ENCODE assay signal across 9 cellular contexts in genomic region chr14:78902010-78902623, GRCh38.
DNase-seq lines count a peak whose midpoint lies in the region; ATAC-seq, FAIRE-seq and TF ChIP-seq lines count a peak whose summit lies in the region.
"Had no signal": no experiment of that assay in that cellular context is flagged by ENCODE, and none has a peak within 500 bp of the region (broad histone marks: within the 10 kb centered on the region; RNA-seq: fewer than 3 reads in every experiment).

No MANE protein-coding gene starts in this region.

- DNase-seq in activated naive CD8-positive, alpha-beta T cell treated with anti-CD3 and anti-CD28 coated beads, Interleukin-2, amount 50 U/mL, for 24 hours, result peak; percentile 6
- DNase-seq in activated naive CD8-positive, alpha-beta T cell treated with anti-CD3 and anti-CD28 coated beads for 36 hours, result no peak
- DNase-seq in MM.1S (peak; percentile 21), ascending aorta (ENCODE audit: low spot score in 2 of 2) (no peak), HepG2 (ENCODE audit: low spot score) (peak; percentile 8), sciatic nerve (ENCODE audit: low spot score) (no peak)

- peak; percentile 52 for TF ChIP-seq CTCF in MM.1S (IDR thresholded peaks at IDR 0.05; ENCODE audit: low read length)
- TF ChIP-seq CTCF in ascending aorta (IDR thresholded peaks at IDR 0.05), result peak in 2 of 3 experiments; percentile 7 to 35
- TF ChIP-seq CTCF in HepG2 (CRISPR knock-in tag; IDR thresholded peaks at IDR 0.05), result peak; percentile 49

- no peak for FAIRE-seq in HepG2 (lab: Jason Lieb, UNC)

- H3K36me3 ChIP-seq in MM.1S (replicated peaks; ENCODE audit: insufficient read depth, low read length) (no peaks in the 10 kb centered on the region), ascending aorta (no peaks in the 10 kb centered on the region), HepG2 (replicated peaks in 1 of 2; ENCODE audit: control insufficient read depth in 1 of 2, insufficient read depth in 2 of 2, low read length in 2 of 2) (no peaks in the 10 kb centered on the region)

- no peak overlapping the region for H3K27ac Mint-ChIP-seq in activated naive CD8-positive, alpha-beta T cell treated with anti-CD3 and anti-CD28 coated beads, Interleukin-2, amount 50 U/mL, for 24 hours
- no peak overlapping the region for H3K27ac Mint-ChIP-seq in activated naive CD8-positive, alpha-beta T cell treated with anti-CD3 and anti-CD28 coated beads for 36 hours

- no peak overlapping the region for H3K4me3 Mint-ChIP-seq in activated naive CD8-positive, alpha-beta T cell treated with anti-CD3 and anti-CD28 coated beads, Interleukin-2, amount 50 U/mL, for 24 hours
- no peak overlapping the region for H3K4me3 Mint-ChIP-seq in activated naive CD8-positive, alpha-beta T cell treated with anti-CD3 and anti-CD28 coated beads for 36 hours
- H3K4me3 Mint-ChIP-seq: central memory CD8-positive, alpha-beta T cell had no signal

- peaks cover 3% of the 10 kb centered on the region for H3K27me3 Mint-ChIP-seq in activated naive CD8-positive, alpha-beta T cell treated with anti-CD3 and anti-CD28 coated beads, Interleukin-2, amount 50 U/mL, for 24 hours
- H3K27me3 Mint-ChIP-seq in activated naive CD8-positive, alpha-beta T cell treated with anti-CD3 and anti-CD28 coated beads for 36 hours, result peaks cover 28% of the 10 kb centered on the region
- H3K27me3 Mint-ChIP-seq: central memory CD8-positive, alpha-beta T cell had no signal

- H3K9me3 Mint-ChIP-seq in activated naive CD8-positive, alpha-beta T cell treated with anti-CD3 and anti-CD28 coated beads, Interleukin-2, amount 50 U/mL, for 24 hours, result no peaks in the 10 kb centered on the region
- no peaks in the 10 kb centered on the region for H3K9me3 Mint-ChIP-seq in activated naive CD8-positive, alpha-beta T cell treated with anti-CD3 and anti-CD28 coated beads for 36 hours

- H2AFZ ChIP-seq in MM.1S (ENCODE audit: low read length), result no peak overlapping the region
- H2AFZ ChIP-seq in HepG2 (ENCODE audit: low read length), result no peak overlapping the region

- H3F3A ChIP-seq in MM.1S (ENCODE audit: insufficient read depth, low read length), result no peaks in the 10 kb centered on the region

- H3K9ac ChIP-seq in MM.1S (ENCODE audit: low read length) (no peak overlapping the region), HepG2 (ENCODE audit: insufficient read depth, low read depth, low read length) (no peak overlapping the region)

- H3K9me3 ChIP-seq in MM.1S (replicated peaks; ENCODE audit: insufficient read depth, low read length), result no peaks in the 10 kb centered on the region
- H3K9me3 ChIP-seq in ascending aorta, result no peaks in the 10 kb centered on the region
- H3K9me3 ChIP-seq in HepG2 (ENCODE audit: low read length), result no peaks in the 10 kb centered on the region

- H3K27me3 ChIP-seq in MM.1S (replicated peaks; ENCODE audit: insufficient read depth, low read length), result no peaks in the 10 kb centered on the region
- H3K27me3 ChIP-seq in ascending aorta, result no peaks in the 10 kb centered on the region
- H3K27me3 ChIP-seq in HepG2 (ENCODE audit: control insufficient read depth in 1 of 2, insufficient read depth in 2 of 2, low read length in 2 of 2), result no peaks in the 10 kb centered on the region

- H3K36me3 Mint-ChIP-seq in activated naive CD8-positive, alpha-beta T cell treated with anti-CD3 and anti-CD28 coated beads, Interleukin-2, amount 50 U/mL, for 24 hours (ENCODE audit: low read depth), result no peaks in the 10 kb centered on the region
- H3K36me3 Mint-ChIP-seq in activated naive CD8-positive, alpha-beta T cell treated with anti-CD3 and anti-CD28 coated beads for 36 hours, result no peaks in the 10 kb centered on the region

- no peak for TF ChIP-seq EP300 in HepG2 (IDR thresholded peaks at IDR 0.05; ENCODE audit: low read depth in 2 of 2, low read length in 2 of 2)
- TF ChIP-seq EP300 in HepG2 (CRISPR knock-in tag; IDR thresholded peaks at IDR 0.05; ENCODE audit: borderline replicate concordance), result no peak

- H3K4me2 ChIP-seq in MM.1S (ENCODE audit: low read depth, low read length), result no peak overlapping the region
- no peak overlapping the region for H3K4me2 ChIP-seq in HepG2 (ENCODE audit: low read depth, low read length)

- H4K20me1 ChIP-seq in MM.1S (ENCODE audit: insufficient read depth, low read length) (no peaks in the 10 kb centered on the region), HepG2 (ENCODE audit: insufficient read depth, low read length) (no peaks in the 10 kb centered on the region)

- intact Hi-C loops in ascending aorta (cut with DNase I) (no loop called here), HepG2 (cut with micrococcal nuclease; ENCODE audit: unreplicated experiment) (no loop called here), sciatic nerve (cut with DNase I) (no loop called here)

- TF ChIP-seq POLR2A in HepG2 (IDR thresholded peaks at IDR 0.05; ENCODE audit: insufficient read depth in 1 of 2, low read depth in 2 of 2, low read length in 2 of 2), result no peak

- no peaks in the 10 kb centered on the region for H3K79me2 ChIP-seq in MM.1S (ENCODE audit: low read length)
- H3K79me2 ChIP-seq in HepG2 (ENCODE audit: insufficient read depth, low read length), result no peaks in the 10 kb centered on the region

- 0% methylated on average over 5 of the region's 5 CpGs for WGBS in HepG2 (ENCODE audit: low lambda C conversion rate)

- H3K27ac ChIP-seq in MM.1S (ENCODE audit: low read length), result no peak overlapping the region
- no peak overlapping the region for H3K27ac ChIP-seq in ascending aorta
- H3K27ac ChIP-seq in HepG2 (ENCODE audit: extremely low read length, insufficient read depth, low read length), result no peak overlapping the region

- CTCF ChIA-PET in HepG2 (lab: Yijun Ruan, JAX; ENCODE audit: low intra/inter-chr PET ratio, low total read pairs), result no interaction called here

- BruUV-seq in HepG2 (replicated peaks; lab: Mats Ljungman, UMichigan), result no TSS peak

- H3K4me1 Mint-ChIP-seq in activated naive CD8-positive, alpha-beta T cell treated with anti-CD3 and anti-CD28 coated beads, Interleukin-2, amount 50 U/mL, for 24 hours, result no peaks in the 10 kb centered on the region
- no peaks in the 10 kb centered on the region for H3K4me1 Mint-ChIP-seq in activated naive CD8-positive, alpha-beta T cell treated with anti-CD3 and anti-CD28 coated beads for 36 hours
- H3K4me1 Mint-ChIP-seq: central memory CD8-positive, alpha-beta T cell had no signal

- no peak for TF ChIP-seq RAD21 in HepG2 (CRISPR knock-in tag; IDR thresholded peaks at IDR 0.05)

- no peak for ATAC-seq in activated naive CD8-positive, alpha-beta T cell treated with anti-CD3 and anti-CD28 coated beads, Interleukin-2, amount 50 U/mL, for 24 hours
- peak; percentile 43; the same call in 1 of the 3 replicates for ATAC-seq in HepG2
- no peak for ATAC-seq in sciatic nerve
- ATAC-seq in HG03175 (IDR thresholded peaks at IDR 0.05; ENCODE audit: unreplicated experiment), result no peak
- ATAC-seq in HG03039 (IDR thresholded peaks at IDR 0.05; ENCODE audit: unreplicated experiment), result no peak

- in situ Hi-C loops in HepG2 (cut with HindIII; ENCODE audit: extremely low pct_ligation_motif_present, low pct_unique_long_range_greater_than_20kb), result no loop called here

- no peaks in the 10 kb centered on the region for H3K9me2 ChIP-seq in MM.1S (replicated peaks; ENCODE audit: insufficient read depth, low read length)

- H3K4me1 ChIP-seq in MM.1S (ENCODE audit: low read length) (no peaks in the 10 kb centered on the region), ascending aorta (no peaks in the 10 kb centered on the region), HepG2 (ENCODE audit: insufficient read depth, low read length) (no peaks in the 10 kb centered on the region)

- H3K4me3 ChIP-seq in MM.1S (ENCODE audit: low read length) (no peak overlapping the region), ascending aorta (no peak overlapping the region), HepG2 (replicated peaks in 1 of 3; ENCODE audit: insufficient read depth in 1 of 3, low read depth in 2 of 3, low read length in 3 of 3) (no peak overlapping the region)

- POLR2A ChIA-PET in HepG2 (lab: Yijun Ruan, JAX), result no interaction called here

TF ChIP-seq in HepG2, 621 proteins besides CTCF, POLR2A, EP300 and RAD21 (continues in another document):
- no peak for TF ChIP-seq TRIM24 (CRISPR knock-in tag; IDR thresholded peaks at IDR 0.05)
- no peak for TF ChIP-seq AHR (CRISPR knock-in tag; IDR thresholded peaks at IDR 0.05)
- TF ChIP-seq SP4 (CRISPR knock-in tag; IDR thresholded peaks at IDR 0.05), result no peak
- no peak for TF ChIP-seq KDM2A (CRISPR knock-in tag; IDR thresholded peaks at IDR 0.05; ENCODE audit: borderline replicate concordance, low read depth)
- TF ChIP-seq ZBTB7A (CRISPR knock-in tag; IDR thresholded peaks at IDR 0.05), result no peak
- TF ChIP-seq TFAP4 (IDR thresholded peaks at IDR 0.05; ENCODE audit: borderline replicate concordance, low read depth), result no peak
- no peak for TF ChIP-seq KLF13 (CRISPR knock-in tag; IDR thresholded peaks at IDR 0.05)
- TF ChIP-seq ZNF644 (CRISPR knock-in tag; IDR thresholded peaks at IDR 0.05; ENCODE audit: low read depth), result no peak
- no peak for TF ChIP-seq DZIP1 (CRISPR knock-in tag; IDR thresholded peaks at IDR 0.05)
- TF ChIP-seq ZNF367 (CRISPR knock-in tag; IDR thresholded peaks at IDR 0.05; ENCODE audit: borderline replicate concordance), result no peak

Comparison
In these comparisons a context has a peak if more than half of its experiments do, and no peak if none do; other contexts are left out.
1. DNase-seq: peak in activated naive CD8-positive, alpha-beta T cell treated with anti-CD3 and anti-CD28 coated beads, Interleukin-2, amount 50 U/mL, for 24 hours (single experiment), MM.1S (single experiment) and HepG2 (single experiment); none in activated naive CD8-positive, alpha-beta T cell treated with anti-CD3 and anti-CD28 coated beads for 36 hours (single experiment), ascending aorta (0 of 2) and sciatic nerve (single experiment).
2. Peak in every context shown above with its lines, with median percentiles within 50 percentile points of each other: CTCF ChIP-seq.